ENCODE assay signal across 8 cellular contexts in genomic region chr7:102748605-102749322, GRCh38. TPM values are rescaled to one million over a fixed set of nuclear protein-coding genes. Genes with fewer than 3 reads are reported as not detected.
A peak's percentile ranks its signal among the peaks of the same experiment; 100 is the strongest.
DNase-seq lines count a peak whose midpoint lies in the region; FAIRE-seq and TF ChIP-seq lines count a peak whose summit lies in the region.
"Not testable (repeated sequence)": the region's sequence is repeated elsewhere in the genome, so short reads cannot be mapped to it uniquely, and the experiment has no call there.

TSS of gene FAM185A (plus strand) at chr7:102748999. CDS start at chr7:102749208, 209 bp downstream.

- H3K4me1 ChIP-seq in SJSA1 (replicated peaks); neuron (ENCODE audit: insufficient read depth, low read length): not testable (repeated sequence)

- H3K4me3 ChIP-seq in HFF-Myc (replicated peaks; ENCODE audit: low read depth, low read length): peak within 1 kb of the TSS; percentile 65
- peak within 1 kb of the TSS; percentile 44 for H3K4me3 ChIP-seq in SJSA1
- peak within 1 kb of the TSS; percentile 76 for H3K4me3 ChIP-seq in neuron (ENCODE audit: low read length)

- H3K27ac ChIP-seq in SJSA1: not testable (repeated sequence)

- H2AFZ ChIP-seq in neuron (ENCODE audit: low read depth, low read length): peak within 1 kb of the TSS; percentile 65

- peak; percentile 96 for FAIRE-seq in frontal cortex (lab: Jason Lieb, UNC)

- intact Hi-C loops in activated naive CD4-positive, alpha-beta T cell treated with anti-CD3 and anti-CD28 coated beads for 36 hours (cut with micrococcal nuclease): loop anchor here (1.0 to 5.0 kb wide), 5 partner anchors 286 to 596 kb away; partner anchors contain the start of genes ALKBH4, ARMC10, DNAJC2 and LRWD1

- not testable (repeated sequence) for H3K36me3 ChIP-seq in SJSA1; neuron (ENCODE audit: insufficient read depth, low read length)

- DNase-seq in GM04503 (ENCODE audit: low read depth): peak; percentile 95
- DNase-seq in HFF-Myc (ENCODE audit: extremely low read depth, low read depth): peak; percentile 99
- peak; percentile 100 for DNase-seq in MV-4-11 (lab: John Stamatoyannopoulos, UW)
- DNase-seq in SJSA1 (ENCODE audit: low read depth in 1 of 2, low spot score in 2 of 2): peak; percentile 96 to 99
- peak; percentile 98 for DNase-seq in activated naive CD4-positive, alpha-beta T cell treated with anti-CD3 and anti-CD28 coated beads for 36 hours
- DNase-seq in frontal cortex (ENCODE audit: low spot score in 2 of 2): peak; percentile 84 to 86
- peak; percentile 100 for DNase-seq in stromal cell of bone marrow (ENCODE audit: low read depth)

- not testable (repeated sequence) for H3K36me3 Mint-ChIP-seq in activated naive CD4-positive, alpha-beta T cell treated with anti-CD3 and anti-CD28 coated beads for 36 hours (ENCODE audit: low read depth)

- CTCF ChIA-PET in activated naive CD4-positive, alpha-beta T cell treated with anti-CD3 and anti-CD28 coated beads for 36 hours (lab: Charles Lee): interaction anchor here (0.7 to 1.4 kb wide), 3 partner anchors 313 to 326 kb away, joined by 3 read pairs; partner anchors contain the start of genes ARMC10 and FBXL13

- not testable (repeated sequence) for H3K9me3 ChIP-seq in SJSA1 (replicated peaks); neuron (ENCODE audit: low read length)

- H3K27ac Mint-ChIP-seq in activated naive CD4-positive, alpha-beta T cell treated with anti-CD3 and anti-CD28 coated beads for 36 hours: peak within 1 kb of the TSS; percentile 57

- H3K27me3 Mint-ChIP-seq in activated naive CD4-positive, alpha-beta T cell treated with anti-CD3 and anti-CD28 coated beads for 36 hours (ENCODE audit: low read depth): not testable (repeated sequence)

- not testable (repeated sequence) for H3K9me3 Mint-ChIP-seq in activated naive CD4-positive, alpha-beta T cell treated with anti-CD3 and anti-CD28 coated beads for 36 hours

- not testable (repeated sequence) for TF ChIP-seq CTCF in HFF-Myc (IDR thresholded peaks at IDR 0.05; ENCODE audit: low read depth, low read length, missing control alignments)

- not testable (repeated sequence) for H3K27me3 ChIP-seq in SJSA1 (replicated peaks); neuron (ENCODE audit: insufficient read depth, low read length)

- peaks cover 13% of the 10 kb centered on the region for H3K4me1 Mint-ChIP-seq in activated naive CD4-positive, alpha-beta T cell treated with anti-CD3 and anti-CD28 coated beads for 36 hours (ENCODE audit: low read depth)

- H3K4me3 Mint-ChIP-seq in activated naive CD4-positive, alpha-beta T cell treated with anti-CD3 and anti-CD28 coated beads for 36 hours: peak within 1 kb of the TSS; percentile 81

RNA-seq across cellular contexts. Expression of gene FAM185A, which starts in this region (rescaled TPM):
- 6.9 and 10.1 TPM in 2 replicates for total RNA-seq in SJSA1 (2014; rRNA removed; shearing (Covaris generic))
- total RNA-seq in activated naive CD4-positive, alpha-beta T cell treated with anti-CD3 and anti-CD28 coated beads for 36 hours: 1 to 10 TPM; 5.3 to 6.3 TPM
- total RNA-seq in frontal cortex: 18.3 TPM
